In genomic region chr6:37519461-37519860, GRCh38 we compare ENCODE assay signal across 22 cellular contexts. TPM values are rescaled to one million over a fixed set of nuclear protein-coding genes. Genes with fewer than 3 reads are reported as not detected.
A peak's percentile ranks its signal among the peaks of the same experiment; 100 is the strongest.
DNase-seq lines count a peak whose midpoint lies in the region; ATAC-seq and TF ChIP-seq lines count a peak whose summit lies in the region.
"Had no signal": no experiment of that assay in that cellular context is flagged by ENCODE, and none has a peak within 500 bp of the region (broad histone marks: within the 10 kb centered on the region; RNA-seq: fewer than 3 reads in every experiment).

No MANE protein-coding gene starts in this region.

- peak overlapping the region; percentile 78 for H3K4me3 Mint-ChIP-seq in activated CD8-positive, alpha-beta T cell treated with anti-CD3 and anti-CD28 coated beads for 36 hours
- H3K4me3 Mint-ChIP-seq in activated CD8-positive, alpha-beta T cell treated with anti-CD3 and anti-CD28 coated beads, Interleukin-2, amount 10 ng/mL, durations not matched to agents 7 days and 5 days = no peak overlapping the region
- H3K4me3 Mint-ChIP-seq in CD4-positive, CD25-positive, alpha-beta regulatory T cell = peak overlapping the region in 2 of 4 donors; percentile 94
- H3K4me3 Mint-ChIP-seq in T-helper 17 cell = no peak overlapping the region
- H3K4me3 Mint-ChIP-seq in naive thymus-derived CD4-positive, alpha-beta T cell = peak overlapping the region in 6 of 10 donors; percentile 27 to 85 (median 82)

- H3K4me3 ChIP-seq in CD4-positive, CD25-positive, alpha-beta regulatory T cell (ENCODE audit: low read depth, low read length) = peak overlapping the region; percentile 85
- no peak overlapping the region for H3K4me3 ChIP-seq in naive thymus-derived CD4-positive, alpha-beta T cell (ENCODE audit: low read length)
- H3K4me3 ChIP-seq: K562, MG63, Peyer's patch had no signal

- ATAC-seq in activated CD8-positive, alpha-beta T cell treated with anti-CD3 and anti-CD28 coated beads for 36 hours = no peak
- no peak for ATAC-seq in activated CD8-positive, alpha-beta T cell treated with anti-CD3 and anti-CD28 coated beads, Interleukin-2, amount 10 ng/mL, durations not matched to agents 7 days and 5 days
- no peak for ATAC-seq in CD4-positive, CD25-positive, alpha-beta regulatory T cell (ENCODE audit: low read depth in 2 of 2)
- ATAC-seq in T-helper 17 cell = no peak
- no peak for ATAC-seq in naive thymus-derived CD4-positive, alpha-beta T cell
- no peak for ATAC-seq in GM19463 (IDR thresholded peaks at IDR 0.05; ENCODE audit: unreplicated experiment)
- ATAC-seq: K562 had no signal

- H3K27ac ChIP-seq in CD4-positive, CD25-positive, alpha-beta regulatory T cell (ENCODE audit: insufficient read depth, low read length, poor library complexity, severe bottlenecking) = peak overlapping the region; percentile 99
- H3K27ac ChIP-seq in naive thymus-derived CD4-positive, alpha-beta T cell (ENCODE audit: low read depth, low read length) = no peak overlapping the region
- H3K27ac ChIP-seq: 22Rv1, C4-2B, Peyer's patch had no signal

- H3K36me3 ChIP-seq in CD4-positive, CD25-positive, alpha-beta regulatory T cell (ENCODE audit: control insufficient read depth, insufficient read depth, low read length) = no peaks in the 10 kb centered on the region
- no peaks in the 10 kb centered on the region for H3K36me3 ChIP-seq in naive thymus-derived CD4-positive, alpha-beta T cell (ENCODE audit: control insufficient read depth in 2 of 3, insufficient read depth in 3 of 3, low read length in 3 of 3)
- H3K36me3 ChIP-seq: MG63, Peyer's patch had no signal

- intact Hi-C loops in activated CD8-positive, alpha-beta T cell treated with anti-CD3 and anti-CD28 coated beads for 36 hours (cut with micrococcal nuclease) = loop anchor here (5.0 kb wide), 1 partner anchor 33 kb away; no protein-coding TSS in a partner anchor
- intact Hi-C loops in naive thymus-derived CD4-positive, alpha-beta T cell (cut with micrococcal nuclease) = loop anchor here in 1 of 2 donors (5.0 to 10.0 kb wide), 2 partner anchors 347 to 1075 kb away; partner anchors contain the start of genes KCTD20, PIM1 and PXT1

- H3K4me1 ChIP-seq in CD4-positive, CD25-positive, alpha-beta regulatory T cell (ENCODE audit: control insufficient read depth, insufficient read depth, low read length, poor library complexity, severe bottlenecking) = peaks cover 77% of the 10 kb centered on the region
- peaks cover 45 to 69% of the 10 kb centered on the region in 2 donors for H3K4me1 ChIP-seq in naive thymus-derived CD4-positive, alpha-beta T cell (ENCODE audit: control insufficient read depth in 2 of 2, insufficient read depth in 2 of 2, low read length in 2 of 2)

- H3K9me3 Mint-ChIP-seq in activated CD8-positive, alpha-beta T cell treated with anti-CD3 and anti-CD28 coated beads for 36 hours = peaks cover 4% of the 10 kb centered on the region
- no peaks in the 10 kb centered on the region for H3K9me3 Mint-ChIP-seq in activated CD8-positive, alpha-beta T cell treated with anti-CD3 and anti-CD28 coated beads, Interleukin-2, amount 10 ng/mL, durations not matched to agents 7 days and 5 days (ENCODE audit: insufficient read depth)
- H3K9me3 Mint-ChIP-seq in CD4-positive, CD25-positive, alpha-beta regulatory T cell = no peaks in the 10 kb centered on the region
- H3K9me3 Mint-ChIP-seq in naive thymus-derived CD4-positive, alpha-beta T cell = no peaks in the 10 kb centered on the region

- CTCF ChIA-PET in activated CD8-positive, alpha-beta T cell treated with anti-CD3 and anti-CD28 coated beads for 36 hours (lab: Charles Lee) = interaction anchor here (0.7 to 4.1 kb wide), 3 partner anchors 24 to 129 kb away, joined by 3 to 33 read pairs (median 5); no protein-coding TSS in a partner anchor
- CTCF ChIA-PET in activated CD8-positive, alpha-beta T cell treated with anti-CD3 and anti-CD28 coated beads, Interleukin-2, amount 10 ng/mL, durations not matched to agents 7 days and 5 days (lab: Charles Lee) = interaction anchor here (4.6 kb wide), 1 partner anchor 16 kb away, joined by 64 read pairs; the partner anchor contains the start of gene CCDC167
- CTCF ChIA-PET in naive thymus-derived CD4-positive, alpha-beta T cell (lab: Charles Lee) = interaction anchor here (1.2 kb wide), 1 partner anchor 46 kb away, joined by 3 read pairs; no protein-coding TSS in a partner anchor

- POLR2A ChIA-PET in activated CD8-positive, alpha-beta T cell treated with anti-CD3 and anti-CD28 coated beads for 36 hours (lab: Charles Lee) = interaction anchor here (0.9 to 4.5 kb wide), 5 partner anchors 11 to 37 kb away, joined by 3 to 109 read pairs (median 23); partner anchors contain the start of gene CCDC167
- POLR2A ChIA-PET in activated CD8-positive, alpha-beta T cell treated with anti-CD3 and anti-CD28 coated beads, Interleukin-2, amount 10 ng/mL, durations not matched to agents 7 days and 5 days (lab: Charles Lee) = interaction anchor here (0.8 to 1.7 kb wide), 3 partner anchors 10 to 18 kb away, joined by 3 to 6 read pairs (median 3); no protein-coding TSS in a partner anchor
- POLR2A ChIA-PET in naive thymus-derived CD4-positive, alpha-beta T cell (lab: Charles Lee) = interaction anchor here (1.0 to 12.3 kb wide), 3 partner anchors 12 to 43 kb away, joined by 3 to 376 read pairs (median 4); partner anchors contain the start of gene CCDC167

- no peak for TF ChIP-seq CTCF in activated CD8-positive, alpha-beta T cell treated with anti-CD3 and anti-CD28 coated beads for 36 hours (IDR thresholded peaks at IDR 0.05)

- no peaks in the 10 kb centered on the region for H3K9me3 ChIP-seq in CD4-positive, CD25-positive, alpha-beta regulatory T cell (ENCODE audit: control insufficient read depth in 2 of 2, low read length in 2 of 2)
- no peaks in the 10 kb centered on the region for H3K9me3 ChIP-seq in T-helper 17 cell (ENCODE audit: control insufficient read depth, low read length, poor library complexity, severe bottlenecking)
- no peaks in the 10 kb centered on the region for H3K9me3 ChIP-seq in naive thymus-derived CD4-positive, alpha-beta T cell (ENCODE audit: control insufficient read depth in 2 of 3, low read length in 3 of 3)
- H3K9me3 ChIP-seq: Caco-2, MG63, Peyer's patch had no signal

- no peak for DNase-seq in activated CD8-positive, alpha-beta T cell treated with anti-CD3 and anti-CD28 coated beads for 36 hours
- DNase-seq in activated CD8-positive, alpha-beta T cell treated with anti-CD3 and anti-CD28 coated beads, Interleukin-2, amount 10 ng/mL, durations not matched to agents 7 days and 5 days = no peak
- DNase-seq in CD4-positive, CD25-positive, alpha-beta regulatory T cell = no peak
- DNase-seq in T-helper 17 cell = no peak
- no peak for DNase-seq in naive thymus-derived CD4-positive, alpha-beta T cell
- DNase-seq in 8988T = no peak
- no peak for DNase-seq in ecto neural progenitor cell (ENCODE audit: low spot score)
- DNase-seq: Caco-2, DMS 273 treated with DMSO at 0.1 percent for 48 hours, DMS79 treated with DMSO at 0.1 percent for 48 hours, H7, MG63, NCI-H1048, NCI-H1417 treated with DMSO at 0.1 percent for 48 hours, NCI-H187, NCI-H446, NCI-H526, Peyer's patch had no signal

- no peaks in the 10 kb centered on the region for H3K27me3 ChIP-seq in CD4-positive, CD25-positive, alpha-beta regulatory T cell (ENCODE audit: control insufficient read depth, insufficient read depth, low read length)
- no peaks in the 10 kb centered on the region for H3K27me3 ChIP-seq in naive thymus-derived CD4-positive, alpha-beta T cell (ENCODE audit: control insufficient read depth in 2 of 2, insufficient read depth in 2 of 2, low read length in 2 of 2)
- H3K27me3 ChIP-seq: MG63, Peyer's patch had no signal

- H3K4me1 Mint-ChIP-seq in activated CD8-positive, alpha-beta T cell treated with anti-CD3 and anti-CD28 coated beads for 36 hours (ENCODE audit: low read depth) = peaks cover 76% of the 10 kb centered on the region
- peaks cover 70% of the 10 kb centered on the region for H3K4me1 Mint-ChIP-seq in activated CD8-positive, alpha-beta T cell treated with anti-CD3 and anti-CD28 coated beads, Interleukin-2, amount 10 ng/mL, durations not matched to agents 7 days and 5 days (ENCODE audit: low read depth)
- H3K4me1 Mint-ChIP-seq in CD4-positive, CD25-positive, alpha-beta regulatory T cell = peaks cover 14 to 83% (median 42%) of the 10 kb centered on the region in 4 donors
- H3K4me1 Mint-ChIP-seq in T-helper 17 cell = peaks cover 58% of the 10 kb centered on the region
- peaks cover 33 to 69% (median 57%) of the 10 kb centered on the region in 7 donors for H3K4me1 Mint-ChIP-seq in naive thymus-derived CD4-positive, alpha-beta T cell

- peaks cover 13% of the 10 kb centered on the region for H3K36me3 Mint-ChIP-seq in activated CD8-positive, alpha-beta T cell treated with anti-CD3 and anti-CD28 coated beads for 36 hours (ENCODE audit: low read depth)
- peaks cover 6% of the 10 kb centered on the region for H3K36me3 Mint-ChIP-seq in activated CD8-positive, alpha-beta T cell treated with anti-CD3 and anti-CD28 coated beads, Interleukin-2, amount 10 ng/mL, durations not matched to agents 7 days and 5 days (ENCODE audit: low read depth)
- peaks cover 6% of the 10 kb centered on the region for H3K36me3 Mint-ChIP-seq in CD4-positive, CD25-positive, alpha-beta regulatory T cell
- no peaks in the 10 kb centered on the region for H3K36me3 Mint-ChIP-seq in T-helper 17 cell (ENCODE audit: low read depth)
- H3K36me3 Mint-ChIP-seq in naive thymus-derived CD4-positive, alpha-beta T cell = peaks cover 0 to 11% (median 3%) of the 10 kb centered on the region in 5 donors

- no peaks in the 10 kb centered on the region for H3K27me3 Mint-ChIP-seq in activated CD8-positive, alpha-beta T cell treated with anti-CD3 and anti-CD28 coated beads for 36 hours
- H3K27me3 Mint-ChIP-seq in activated CD8-positive, alpha-beta T cell treated with anti-CD3 and anti-CD28 coated beads, Interleukin-2, amount 10 ng/mL, durations not matched to agents 7 days and 5 days (ENCODE audit: low read depth) = no peaks in the 10 kb centered on the region
- peaks cover 6% of the 10 kb centered on the region for H3K27me3 Mint-ChIP-seq in CD4-positive, CD25-positive, alpha-beta regulatory T cell
- no peaks in the 10 kb centered on the region for H3K27me3 Mint-ChIP-seq in T-helper 17 cell
- no peaks in the 10 kb centered on the region for H3K27me3 Mint-ChIP-seq in naive thymus-derived CD4-positive, alpha-beta T cell

- H3K27ac Mint-ChIP-seq in activated CD8-positive, alpha-beta T cell treated with anti-CD3 and anti-CD28 coated beads for 36 hours = peak overlapping the region; percentile 65
- H3K27ac Mint-ChIP-seq in activated CD8-positive, alpha-beta T cell treated with anti-CD3 and anti-CD28 coated beads, Interleukin-2, amount 10 ng/mL, durations not matched to agents 7 days and 5 days = no peak overlapping the region
- peak overlapping the region in 2 of 3 donors; percentile 99 for H3K27ac Mint-ChIP-seq in CD4-positive, CD25-positive, alpha-beta regulatory T cell
- H3K27ac Mint-ChIP-seq in T-helper 17 cell = peak overlapping the region; percentile 100
- H3K27ac Mint-ChIP-seq in naive thymus-derived CD4-positive, alpha-beta T cell = peak overlapping the region in 6 of 9 donors; percentile 28 to 98 (median 83)

RNA-seq across cellular contexts. Expression of gene CCDC167, which starts 19.8 kb away (rescaled TPM):
- total RNA-seq in activated CD8-positive, alpha-beta T cell treated with anti-CD3 and anti-CD28 coated beads for 36 hours = 10 to 100 TPM; 63.7 to 68.1 TPM
- 10 to 100 TPM; 64.0 to 69.4 TPM for total RNA-seq in activated CD8-positive, alpha-beta T cell treated with anti-CD3 and anti-CD28 coated beads, Interleukin-2, amount 10 ng/mL, durations not matched to agents 7 days and 5 days
- total RNA-seq in CD4-positive, CD25-positive, alpha-beta regulatory T cell = 43.6 TPM
- 100 to 1,000 TPM; 172 to 274 (median 229) TPM for polyA plus RNA-seq in CD4-positive, CD25-positive, alpha-beta regulatory T cell
- 10 to 100 TPM; 29.6 to 43.7 TPM for total RNA-seq in T-helper 17 cell
- 10 to 100 TPM; 13.8 to 55.1 (median 18.0) TPM for total RNA-seq in naive thymus-derived CD4-positive, alpha-beta T cell
- 10 to 100 TPM; 94.0 to 95.5 TPM for polyA plus RNA-seq in naive thymus-derived CD4-positive, alpha-beta T cell

Comparison
In these comparisons a context has a peak if more than half of its experiments do, and no peak if none do; other contexts are left out.
1. H3K4me3 Mint-ChIP-seq: peak in activated CD8-positive, alpha-beta T cell treated with anti-CD3 and anti-CD28 coated beads for 36 hours (single experiment) and naive thymus-derived CD4-positive, alpha-beta T cell (6 of 10); none in activated CD8-positive, alpha-beta T cell treated with anti-CD3 and anti-CD28 coated beads, Interleukin-2, amount 10 ng/mL, durations not matched to agents 7 days and 5 days (single experiment) and T-helper 17 cell (single experiment).